33 cellular contexts compared by ENCODE assay signal in the genomic region with DNA sequence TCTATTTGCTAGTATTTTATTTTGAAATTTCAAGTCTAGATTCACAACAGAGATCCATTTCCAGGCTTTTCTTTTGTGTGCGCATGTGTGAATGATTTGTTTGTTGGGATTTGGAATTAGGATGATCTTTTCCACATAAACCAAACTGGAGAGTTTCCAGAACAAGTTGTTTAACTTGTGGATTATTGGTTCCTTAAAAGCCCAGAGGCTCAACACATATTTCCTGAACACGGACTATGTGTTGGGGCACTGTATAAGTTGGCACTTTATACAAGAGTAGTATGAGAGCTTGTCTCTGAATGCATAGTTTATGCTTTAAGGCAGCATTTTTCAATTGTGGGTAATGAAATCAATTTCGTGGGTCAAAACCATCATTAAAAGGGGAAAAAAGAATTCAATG.
"Had no signal": no experiment of that assay in that cellular context is flagged by ENCODE, and none has a peak within 500 bp of the region (broad histone marks: within the 10 kb centered on the region; RNA-seq: fewer than 3 reads in every experiment).

No MANE protein-coding gene starts in this region.

- H3K4me3 Mint-ChIP-seq: activated CD4-positive, alpha-beta memory T cell treated with anti-CD3 and anti-CD28 coated beads, Interleukin-2, amount 10 ng/mL, durations not matched to agents 7 days and 5 days; activated CD4-positive, alpha-beta T cell treated with anti-CD3 and anti-CD28 coated beads, Interleukin-2, amount 10 ng/mL, durations not matched to agents 7 days and 5 days; activated naive CD8-positive, alpha-beta T cell; activated naive CD8-positive, alpha-beta T cell treated with anti-CD3 and anti-CD28 coated beads, Interleukin-2, amount 50 U/mL, for 24 hours; activated T-cell treated with anti-CD3 and anti-CD28 coated beads, Interleukin-2, amount 50 U/mL, for 24 hours; activated T-cell treated with anti-CD3 and anti-CD28 coated beads, Interleukin-2, amount 50 U/mL, for 72 hours; effector memory CD8-positive, alpha-beta T cell; T-cell; WTC11 had no signal

- H3K9me3 Mint-ChIP-seq: activated CD4-positive, alpha-beta memory T cell treated with anti-CD3 and anti-CD28 coated beads, Interleukin-2, amount 10 ng/mL, durations not matched to agents 7 days and 5 days; activated CD4-positive, alpha-beta T cell treated with anti-CD3 and anti-CD28 coated beads, Interleukin-2, amount 10 ng/mL, durations not matched to agents 7 days and 5 days; activated naive CD8-positive, alpha-beta T cell treated with anti-CD3 and anti-CD28 coated beads, Interleukin-2, amount 50 U/mL, for 24 hours; activated T-cell treated with anti-CD3 and anti-CD28 coated beads, Interleukin-2, amount 50 U/mL, for 24 hours; activated T-cell treated with anti-CD3 and anti-CD28 coated beads, Interleukin-2, amount 50 U/mL, for 72 hours; effector memory CD8-positive, alpha-beta T cell; T-cell had no signal

- H3K27me3 Mint-ChIP-seq: activated CD4-positive, alpha-beta memory T cell treated with anti-CD3 and anti-CD28 coated beads, Interleukin-2, amount 10 ng/mL, durations not matched to agents 7 days and 5 days; activated CD4-positive, alpha-beta T cell treated with anti-CD3 and anti-CD28 coated beads, Interleukin-2, amount 10 ng/mL, durations not matched to agents 7 days and 5 days; activated naive CD8-positive, alpha-beta T cell; activated naive CD8-positive, alpha-beta T cell treated with anti-CD3 and anti-CD28 coated beads, Interleukin-2, amount 50 U/mL, for 24 hours; activated T-cell treated with anti-CD3 and anti-CD28 coated beads, Interleukin-2, amount 50 U/mL, for 24 hours; T-cell had no signal

- H3K27me3 ChIP-seq: adrenal gland, body of pancreas, esophagus muscularis mucosa, gastrocnemius medialis, heart right ventricle had no signal

- H3K27ac Mint-ChIP-seq: activated CD4-positive, alpha-beta memory T cell treated with anti-CD3 and anti-CD28 coated beads, Interleukin-2, amount 10 ng/mL, durations not matched to agents 7 days and 5 days; activated CD4-positive, alpha-beta T cell treated with anti-CD3 and anti-CD28 coated beads, Interleukin-2, amount 10 ng/mL, durations not matched to agents 7 days and 5 days; activated naive CD8-positive, alpha-beta T cell; activated naive CD8-positive, alpha-beta T cell treated with anti-CD3 and anti-CD28 coated beads, Interleukin-2, amount 50 U/mL, for 24 hours; activated T-cell treated with anti-CD3 and anti-CD28 coated beads, Interleukin-2, amount 50 U/mL, for 24 hours; activated T-cell treated with anti-CD3 and anti-CD28 coated beads, Interleukin-2, amount 50 U/mL, for 72 hours; T-cell; WTC11 had no signal

- H3K9me3 ChIP-seq: adrenal gland, body of pancreas, esophagus muscularis mucosa, gastrocnemius medialis, heart right ventricle had no signal

- H3K4me3 ChIP-seq: adrenal gland, body of pancreas, esophagus muscularis mucosa, gastrocnemius medialis, heart right ventricle had no signal

- H3K36me3 Mint-ChIP-seq: WTC11 had no signal

- H3K4me1 ChIP-seq: adrenal gland, body of pancreas, esophagus muscularis mucosa, gastrocnemius medialis had no signal

- DNase-seq: activated CD4-positive, alpha-beta memory T cell treated with anti-CD3 and anti-CD28 coated beads, Interleukin-2, amount 10 ng/mL, durations not matched to agents 7 days and 5 days; activated CD4-positive, alpha-beta T cell treated with anti-CD3 and anti-CD28 coated beads for 1 hour; activated CD4-positive, alpha-beta T cell treated with anti-CD3 and anti-CD28 coated beads for 4 hours; activated CD4-positive, alpha-beta T cell treated with anti-CD3 and anti-CD28 coated beads, Interleukin-2, amount 10 ng/mL, durations not matched to agents 7 days and 5 days; activated CD4-positive, alpha-beta T cell treated with anti-CD3 and anti-CD28 coated beads, Interleukin-2, amount 50 U/mL, for 4 hours; activated CD8-positive, alpha-beta memory T cell treated with anti-CD3 and anti-CD28 coated beads, Interleukin-2, amount 50 U/mL, for 48 hours; activated effector memory CD4-positive, alpha-beta T cell treated with Interleukin-2 at 50 U/mL for 16 hours; activated gamma-delta T cell treated with Interleukin-2 at 50 U/mL for 16 hours; activated naive CD4-positive, alpha-beta T cell treated with anti-CD3 and anti-CD28 coated beads, Interleukin-2, amount 50 U/mL, for 16 hours; activated naive CD4-positive, alpha-beta T cell treated with Interleukin-2 at 50 U/mL for 16 hours; activated naive CD8-positive, alpha-beta T cell treated with anti-CD3 and anti-CD28 coated beads, Interleukin-2, amount 50 U/mL, for 24 hours; activated T-cell treated with anti-CD3 and anti-CD28 coated beads for 4 hours; activated T-cell treated with anti-CD3 and anti-CD28 coated beads, Interleukin-2, amount 50 U/mL, for 24 hours; activated T-cell treated with anti-CD3 and anti-CD28 coated beads, Interleukin-2, amount 50 U/mL, for 72 hours; adrenal gland; amygdala; aorta; body of pancreas; caudate nucleus; cortex of kidney; dermis blood vessel endothelial cell; effector CD4-positive, alpha-beta T cell; effector memory CD8-positive, alpha-beta T cell; erythroblast; foreskin fibroblast; gastrocnemius medialis; heart right ventricle; SW 1271; T-cell; T-helper 2 cell had no signal

- H3K27ac ChIP-seq: adrenal gland, body of pancreas, esophagus muscularis mucosa, gastrocnemius medialis, heart right ventricle had no signal

- H3K36me3 ChIP-seq: adrenal gland, esophagus muscularis mucosa, gastrocnemius medialis, heart right ventricle had no signal
